Comparison of ENCODE assay signal across 8 cellular contexts in the genomic region with DNA sequence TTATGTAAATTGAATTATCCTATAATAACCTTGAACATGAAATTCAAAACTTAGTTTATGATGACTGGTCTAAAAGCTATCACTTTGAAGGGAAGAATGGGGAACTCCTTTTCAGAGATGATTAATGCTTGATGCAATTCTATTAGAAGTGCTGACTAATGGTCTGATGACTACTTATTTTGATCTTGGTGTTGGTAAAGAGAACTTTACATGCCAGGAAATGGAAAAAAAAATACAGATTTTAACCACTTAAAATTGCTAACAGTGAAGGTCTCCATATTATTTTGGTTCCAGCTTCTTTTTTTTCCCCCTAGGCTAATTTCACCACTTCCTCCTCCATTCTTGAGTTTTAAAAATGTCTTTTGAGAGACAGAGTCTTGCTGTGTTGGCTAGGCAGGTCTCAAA. TPM values are rescaled to one million over a fixed set of nuclear protein-coding genes. Genes with fewer than 3 reads are reported as not detected.
DNase-seq lines count a peak whose midpoint lies in the region; TF ChIP-seq lines count a peak whose summit lies in the region.

No MANE protein-coding gene starts in this region.

- TF ChIP-seq CTCF in osteocyte (IDR thresholded peaks at IDR 0.05), result no peak
- no peak for TF ChIP-seq CTCF in A673 (conservative IDR thresholded peaks at IDR 0.05; ENCODE audit: low read depth, low read length)

- CTCF ChIA-PET in A673 (lab: Charles Lee), result no interaction called here

- no peaks in the 10 kb centered on the region for H3K4me1 ChIP-seq in A673 (ENCODE audit: insufficient read depth, low read length, poor library complexity, severe bottlenecking)

- no TSS peak for BruUV-seq in A673 (replicated peaks; lab: Mats Ljungman, UMichigan)

- no peaks in the 10 kb centered on the region for H3K27me3 ChIP-seq in A673 (replicated peaks; ENCODE audit: insufficient read depth, low read depth, low read length, poor library complexity)

- H3K9me3 Mint-ChIP-seq in dendritic cell treated with granulocyte-macrophage colony-stimulating factor and Interleukin-4, amounts not matched to agents 40 ng/mL and 50 ng/mL, for 4 days, result no peaks in the 10 kb centered on the region
- H3K9me3 Mint-ChIP-seq in osteocyte (ENCODE audit: unreplicated experiment), result no peaks in the 10 kb centered on the region

- no peaks in the 10 kb centered on the region for H3K36me3 Mint-ChIP-seq in dendritic cell treated with granulocyte-macrophage colony-stimulating factor and Interleukin-4, amounts not matched to agents 40 ng/mL and 50 ng/mL, for 4 days (ENCODE audit: low read depth)
- no peaks in the 10 kb centered on the region for H3K36me3 Mint-ChIP-seq in osteocyte (ENCODE audit: unreplicated experiment)

- intact Hi-C loops in dendritic cell treated with granulocyte-macrophage colony-stimulating factor and Interleukin-4, amounts not matched to agents 40 ng/mL and 50 ng/mL, for 4 days (cut with micrococcal nuclease), result loop anchor here (2.0 kb wide), 1 partner anchor 29 kb away; no protein-coding TSS in a partner anchor
- intact Hi-C loops in A673 (cut with micrococcal nuclease; ENCODE audit: unreplicated experiment), result no loop called here

- H3K4me3 Mint-ChIP-seq in dendritic cell treated with granulocyte-macrophage colony-stimulating factor and Interleukin-4, amounts not matched to agents 40 ng/mL and 50 ng/mL, for 4 days, result no peak overlapping the region
- no peak overlapping the region for H3K4me3 Mint-ChIP-seq in osteocyte (ENCODE audit: unreplicated experiment)

- no peak overlapping the region for H3K27ac ChIP-seq in A673 (ENCODE audit: low read depth, low read length, poor library complexity, severe bottlenecking)

- H3K4me1 Mint-ChIP-seq in dendritic cell treated with granulocyte-macrophage colony-stimulating factor and Interleukin-4, amounts not matched to agents 40 ng/mL and 50 ng/mL, for 4 days (ENCODE audit: low read depth), result peaks cover 61% of the 10 kb centered on the region
- H3K4me1 Mint-ChIP-seq in osteocyte (ENCODE audit: unreplicated experiment), result peaks cover 37% of the 10 kb centered on the region

- H3K27ac Mint-ChIP-seq in dendritic cell treated with granulocyte-macrophage colony-stimulating factor and Interleukin-4, amounts not matched to agents 40 ng/mL and 50 ng/mL, for 4 days, result peak overlapping the region; percentile 91
- H3K27ac Mint-ChIP-seq in osteocyte (ENCODE audit: unreplicated experiment), result peak overlapping the region; percentile 74

- POLR2A ChIA-PET in A673 (lab: Charles Lee; ENCODE audit: low non-redundant PET), result no interaction called here

- DNase-seq in ELR (ENCODE audit: low read depth) (peak; percentile 93), OCI-M1 (lab: John Stamatoyannopoulos, UW) (peak; percentile 77), osteocyte (ENCODE audit: extremely low spot score, unreplicated experiment) (no peak), GDM1 (lab: John Stamatoyannopoulos, UW) (no peak), T-helper 1 cell (no peak), globus pallidus (ENCODE audit: low spot score) (no peak), A673 (ENCODE audit: low spot score) (no peak)

- no peak overlapping the region for H3K4me3 ChIP-seq in A673 (ENCODE audit: low read depth, low read length, poor library complexity, severe bottlenecking)

- H3K27me3 Mint-ChIP-seq in dendritic cell treated with granulocyte-macrophage colony-stimulating factor and Interleukin-4, amounts not matched to agents 40 ng/mL and 50 ng/mL, for 4 days, result no peaks in the 10 kb centered on the region
- no peaks in the 10 kb centered on the region for H3K27me3 Mint-ChIP-seq in osteocyte (ENCODE audit: unreplicated experiment)

- no peaks in the 10 kb centered on the region for H3K9me3 ChIP-seq in A673 (ENCODE audit: low read depth, low read length, poor library complexity, severe bottlenecking)

- no peaks in the 10 kb centered on the region for H3K36me3 ChIP-seq in A673 (ENCODE audit: insufficient read depth, low read length, poor library complexity, severe bottlenecking)

RNA-seq across cellular contexts. Expression of a gene that starts 22.9 kb away (rescaled TPM):
- total RNA-seq in osteocyte (0.31 TPM in 1 of 2 replicates, not detected in the other), A673 (2021) (0.85 and 1.1 TPM in 2 replicates)

Comparison
In these comparisons a context has a peak if more than half of its experiments do, and no peak if none do; other contexts are left out.
1. DNase-seq: peak in ELR (single experiment) and OCI-M1 (single experiment); none in osteocyte (single experiment), GDM1 (single experiment), T-helper 1 cell (0 of 5), globus pallidus (single experiment) and A673 (single experiment).